8 cellular contexts compared by ENCODE assay signal in the genomic region with DNA sequence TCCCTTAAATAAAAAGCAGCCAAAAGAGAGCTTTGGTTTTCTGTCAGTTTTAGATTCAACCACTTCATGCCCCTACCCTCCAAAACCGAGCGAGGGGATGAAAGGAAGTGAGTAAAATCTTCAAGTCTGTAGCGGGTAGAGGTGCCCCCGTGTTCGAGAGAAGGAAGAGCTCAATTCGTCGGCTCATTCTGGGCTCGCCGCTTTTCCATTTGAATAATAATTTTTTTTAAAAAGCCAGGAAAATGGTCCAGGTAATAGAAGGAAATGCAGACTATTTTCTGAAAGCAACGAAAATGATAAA.
A peak's percentile ranks its signal among the peaks of the same experiment; 100 is the strongest.
DNase-seq lines count a peak whose midpoint lies in the region; ATAC-seq and TF ChIP-seq lines count a peak whose summit lies in the region.

No MANE protein-coding gene starts in this region.

- TF ChIP-seq EP300 in transverse colon (IDR thresholded peaks at IDR 0.05; ENCODE audit: low read depth): no peak

- TF ChIP-seq POLR2A in transverse colon (IDR thresholded peaks at IDR 0.05): no peak

- peak overlapping the region; percentile 69 for H3K27ac Mint-ChIP-seq in activated T-cell treated with anti-CD3 and anti-CD28 coated beads, Interleukin-2, amount 50 U/mL, for 24 hours
- peak overlapping the region; percentile 74 for H3K27ac Mint-ChIP-seq in activated CD8-positive, alpha-beta T cell treated with anti-CD3 and anti-CD28 coated beads, Interleukin-2, amount 10 ng/mL, durations not matched to agents 7 days and 5 days

- peaks cover 56% of the 10 kb centered on the region for H3K27me3 Mint-ChIP-seq in activated T-cell treated with anti-CD3 and anti-CD28 coated beads, Interleukin-2, amount 50 U/mL, for 24 hours
- H3K27me3 Mint-ChIP-seq in activated CD8-positive, alpha-beta T cell treated with anti-CD3 and anti-CD28 coated beads, Interleukin-2, amount 10 ng/mL, durations not matched to agents 7 days and 5 days (ENCODE audit: low read depth): peaks cover 32% of the 10 kb centered on the region

- H3K27me3 ChIP-seq in kidney epithelial cell (ENCODE audit: control insufficient read depth, insufficient read depth, low read length): no peaks in the 10 kb centered on the region
- H3K27me3 ChIP-seq in transverse colon: peaks cover 16% of the 10 kb centered on the region

- in situ Hi-C loops in transverse colon (cut with MboI; ENCODE audit: low pct_ligation_motif_present in 1 of 4, low pct_unique_long_range_greater_than_20kb in 1 of 4, low sequenced_read_pairs in 3 of 4): loop anchor here in 3 of 4 donors (25.0 kb wide), 3 partner anchors 508 to 658 kb away; no protein-coding TSS in a partner anchor

- peak overlapping the region; percentile 91 for H3K4me3 ChIP-seq in kidney epithelial cell (ENCODE audit: low read depth, low read length)
- H3K4me3 ChIP-seq in transverse colon: peak overlapping the region; percentile 69 to 94 (median 85)

- POLR2A ChIA-PET in activated CD8-positive, alpha-beta T cell treated with anti-CD3 and anti-CD28 coated beads, Interleukin-2, amount 10 ng/mL, durations not matched to agents 7 days and 5 days (lab: Charles Lee): interaction anchor here (1.2 kb wide), 1 partner anchor 48 kb away, joined by 3 read pairs; no protein-coding TSS in a partner anchor

- no peaks in the 10 kb centered on the region for H3K36me3 ChIP-seq in kidney epithelial cell (ENCODE audit: control insufficient read depth, insufficient read depth, low read length)
- no peaks in the 10 kb centered on the region for H3K36me3 ChIP-seq in transverse colon

- peaks cover 3% of the 10 kb centered on the region for H3K36me3 Mint-ChIP-seq in activated T-cell treated with anti-CD3 and anti-CD28 coated beads, Interleukin-2, amount 50 U/mL, for 24 hours (ENCODE audit: low read depth)
- no peaks in the 10 kb centered on the region for H3K36me3 Mint-ChIP-seq in activated CD8-positive, alpha-beta T cell treated with anti-CD3 and anti-CD28 coated beads, Interleukin-2, amount 10 ng/mL, durations not matched to agents 7 days and 5 days (ENCODE audit: low read depth)

- CTCF ChIA-PET in activated CD8-positive, alpha-beta T cell treated with anti-CD3 and anti-CD28 coated beads, Interleukin-2, amount 10 ng/mL, durations not matched to agents 7 days and 5 days (lab: Charles Lee): interaction anchor here (1.2 to 2.6 kb wide), 2 partner anchors 42 to 48 kb away, joined by 3 to 8 read pairs; no protein-coding TSS in a partner anchor

- peaks cover 19% of the 10 kb centered on the region for H3K4me1 Mint-ChIP-seq in activated T-cell treated with anti-CD3 and anti-CD28 coated beads, Interleukin-2, amount 50 U/mL, for 24 hours (ENCODE audit: low read depth)
- peaks cover 26% of the 10 kb centered on the region for H3K4me1 Mint-ChIP-seq in activated CD8-positive, alpha-beta T cell treated with anti-CD3 and anti-CD28 coated beads, Interleukin-2, amount 10 ng/mL, durations not matched to agents 7 days and 5 days (ENCODE audit: low read depth)

- no peaks in the 10 kb centered on the region for H3K9me3 Mint-ChIP-seq in activated T-cell treated with anti-CD3 and anti-CD28 coated beads, Interleukin-2, amount 50 U/mL, for 24 hours
- H3K9me3 Mint-ChIP-seq in activated CD8-positive, alpha-beta T cell treated with anti-CD3 and anti-CD28 coated beads, Interleukin-2, amount 10 ng/mL, durations not matched to agents 7 days and 5 days (ENCODE audit: insufficient read depth): no peaks in the 10 kb centered on the region

- ATAC-seq in activated CD8-positive, alpha-beta T cell treated with anti-CD3 and anti-CD28 coated beads, Interleukin-2, amount 10 ng/mL, durations not matched to agents 7 days and 5 days: no peak
- ATAC-seq in GM19395 (IDR thresholded peaks at IDR 0.05; ENCODE audit: unreplicated experiment) (no peak), GM18909 (IDR thresholded peaks at IDR 0.05; ENCODE audit: poor library complexity, unreplicated experiment) (no peak)

- TF ChIP-seq CTCF in kidney epithelial cell (IDR thresholded peaks at IDR 0.05; ENCODE audit: insufficient read depth, low read length, poor library complexity, severe bottlenecking): no peak
- TF ChIP-seq CTCF in transverse colon (IDR thresholded peaks at IDR 0.05): no peak

- 5 to 9% methylated on average over 10 of the region's 10 CpGs for WGBS in transverse colon (ENCODE audit: low coverage in 1 of 2), 2 donors

- no peaks in the 10 kb centered on the region for H3K9me3 ChIP-seq in transverse colon

- peaks cover 0 to 29% (median 3%) of the 10 kb centered on the region in 4 donors for H3K4me1 ChIP-seq in transverse colon

- no peak for DNase-seq in activated T-cell treated with anti-CD3 and anti-CD28 coated beads, Interleukin-2, amount 50 U/mL, for 24 hours
- no peak for DNase-seq in activated T-cell treated with anti-CD3 and anti-CD28 coated beads, Interleukin-2, amount 50 U/mL, for 1 hour
- peak; percentile 36 for DNase-seq in activated CD8-positive, alpha-beta T cell treated with anti-CD3 and anti-CD28 coated beads, Interleukin-2, amount 10 ng/mL, durations not matched to agents 7 days and 5 days
- no peak for DNase-seq in kidney epithelial cell (ENCODE audit: low read depth)
- no peak for DNase-seq in transverse colon
- no peak for DNase-seq in KG1 (lab: John Stamatoyannopoulos, UW)

- intact Hi-C loops in transverse colon (cut with DNase I; ENCODE audit: low total_unique reads): no loop called here

- H3K4me3 Mint-ChIP-seq in activated T-cell treated with anti-CD3 and anti-CD28 coated beads, Interleukin-2, amount 50 U/mL, for 24 hours: peak overlapping the region; percentile 82
- H3K4me3 Mint-ChIP-seq in activated CD8-positive, alpha-beta T cell treated with anti-CD3 and anti-CD28 coated beads, Interleukin-2, amount 10 ng/mL, durations not matched to agents 7 days and 5 days: peak overlapping the region; percentile 92

- peak overlapping the region; percentile 85 to 94 (median 92) for H3K27ac ChIP-seq in transverse colon
